In the genomic region with DNA sequence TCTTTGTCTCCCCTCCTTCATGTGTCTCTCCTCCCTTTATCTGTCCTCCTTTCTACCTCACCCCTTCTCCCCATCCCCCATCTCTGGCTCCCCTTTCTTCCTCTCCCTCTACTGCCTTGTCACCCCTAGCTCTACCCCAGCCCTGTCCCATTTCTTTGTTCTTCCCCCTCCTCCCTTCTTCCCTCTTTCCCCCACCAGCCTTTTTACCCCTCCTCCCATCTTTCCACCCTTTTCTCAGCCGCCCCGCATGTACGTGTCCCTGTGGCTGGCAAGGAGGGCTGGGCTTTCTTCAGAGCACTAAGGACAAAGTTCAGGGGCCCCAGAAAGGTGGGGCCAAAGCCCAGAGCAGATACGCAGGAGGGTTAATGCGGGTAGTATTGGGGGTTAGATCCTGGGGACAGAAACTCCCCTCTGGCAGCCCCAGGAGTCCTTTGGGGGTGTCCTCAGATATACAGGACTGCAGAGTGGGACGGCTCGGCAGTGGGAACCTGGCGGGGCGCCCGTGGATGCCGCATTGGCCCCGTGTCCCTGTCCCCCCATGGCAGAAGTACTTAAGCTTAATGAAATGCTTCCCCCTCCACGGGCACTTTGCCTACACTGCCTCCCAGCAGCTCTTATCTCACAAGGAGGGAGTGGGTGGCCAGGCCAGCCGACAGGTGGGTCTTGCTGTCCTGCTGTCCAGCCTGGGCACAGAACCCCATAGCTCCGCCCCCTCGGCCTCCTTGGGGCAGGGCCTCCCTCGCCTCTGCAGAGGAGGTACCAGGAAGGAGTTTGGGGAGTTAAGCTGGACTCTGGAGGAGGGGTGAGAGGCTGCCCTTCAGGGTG, we compare ENCODE assay signal across 2 cellular contexts.
TF ChIP-seq lines count a peak whose summit lies in the region.

No MANE protein-coding gene starts in this region.

TF ChIP-seq in IMR-90, 13 proteins besides CTCF, POLR2A, EP300 and RAD21 (continued from another document):
- TF ChIP-seq CEBPB (IDR thresholded peaks at IDR 0.05; ENCODE audit: low read depth, low read length) (no peak), CHD1 (IDR thresholded peaks at IDR 0.05; ENCODE audit: low read depth, low read length) (no peak), RCOR1 (IDR thresholded peaks at IDR 0.05; ENCODE audit: insufficient replicate concordance, low read length) (no peak), BHLHE40 (IDR thresholded peaks at IDR 0.05; ENCODE audit: low read depth, low read length) (no peak), MAFK (IDR thresholded peaks at IDR 0.05; ENCODE audit: low read depth, low read length) (no peak), RFX5 (IDR thresholded peaks at IDR 0.05; ENCODE audit: low read depth, low read length) (no peak), MXI1 (IDR thresholded peaks at IDR 0.05; ENCODE audit: borderline replicate concordance, low read depth, low read length) (no peak), NFE2L2 (IDR thresholded peaks at IDR 0.05; ENCODE audit: low read depth, low read length) (no peak), MAZ (IDR thresholded peaks at IDR 0.05; ENCODE audit: borderline replicate concordance, low read depth, low read length) (no peak)
- TF ChIP-seq, protein P1, sequence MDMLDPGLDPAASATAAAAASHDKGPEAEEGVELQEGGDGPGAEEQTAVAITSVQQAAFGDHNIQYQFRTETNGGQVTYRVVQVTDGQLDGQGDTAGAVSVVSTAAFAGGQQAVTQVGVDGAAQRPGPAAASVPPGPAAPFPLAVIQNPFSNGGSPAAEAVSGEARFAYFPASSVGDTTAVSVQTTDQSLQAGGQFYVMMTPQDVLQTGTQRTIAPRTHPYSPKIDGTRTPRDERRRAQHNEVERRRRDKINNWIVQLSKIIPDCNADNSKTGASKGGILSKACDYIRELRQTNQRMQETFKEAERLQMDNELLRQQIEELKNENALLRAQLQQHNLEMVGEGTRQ (IDR thresholded peaks at IDR 0.05; ENCODE audit: low read depth, low read length), result no peak
- TF ChIP-seq, protein P2, sequence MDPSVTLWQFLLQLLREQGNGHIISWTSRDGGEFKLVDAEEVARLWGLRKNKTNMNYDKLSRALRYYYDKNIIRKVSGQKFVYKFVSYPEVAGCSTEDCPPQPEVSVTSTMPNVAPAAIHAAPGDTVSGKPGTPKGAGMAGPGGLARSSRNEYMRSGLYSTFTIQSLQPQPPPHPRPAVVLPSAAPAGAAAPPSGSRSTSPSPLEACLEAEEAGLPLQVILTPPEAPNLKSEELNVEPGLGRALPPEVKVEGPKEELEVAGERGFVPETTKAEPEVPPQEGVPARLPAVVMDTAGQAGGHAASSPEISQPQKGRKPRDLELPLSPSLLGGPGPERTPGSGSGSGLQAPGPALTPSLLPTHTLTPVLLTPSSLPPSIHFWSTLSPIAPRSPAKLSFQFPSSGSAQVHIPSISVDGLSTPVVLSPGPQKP (IDR thresholded peaks at IDR 0.05; ENCODE audit: borderline replicate concordance, low read depth, low read length), result no peak
TF ChIP-seq in IMR-90: peak in this region for 0.

TF ChIP-seq in HEK293T, 16 proteins besides CTCF, POLR2A, EP300 and RAD21 (continued from another document):
- TF ChIP-seq TARDBP (IDR thresholded peaks at IDR 0.05) (no peak), SP1 (IDR thresholded peaks at IDR 0.05) (no peak), CTBP1 (IDR thresholded peaks at IDR 0.05; ENCODE audit: borderline replicate concordance) (no peak), ELF4 (IDR thresholded peaks at IDR 0.05) (no peak), SUZ12 (IDR thresholded peaks at IDR 0.05) (no peak), LEF1 (IDR thresholded peaks at IDR 0.05; ENCODE audit: borderline replicate concordance) (no peak), NFRKB (IDR thresholded peaks at IDR 0.05) (no peak), FOXK2 (IDR thresholded peaks at IDR 0.05) (no peak), HDGF (IDR thresholded peaks at IDR 0.05; ENCODE audit: borderline replicate concordance) (no peak), FOXA1 (IDR thresholded peaks at IDR 0.05) (no peak)
- TF ChIP-seq, protein P3, sequence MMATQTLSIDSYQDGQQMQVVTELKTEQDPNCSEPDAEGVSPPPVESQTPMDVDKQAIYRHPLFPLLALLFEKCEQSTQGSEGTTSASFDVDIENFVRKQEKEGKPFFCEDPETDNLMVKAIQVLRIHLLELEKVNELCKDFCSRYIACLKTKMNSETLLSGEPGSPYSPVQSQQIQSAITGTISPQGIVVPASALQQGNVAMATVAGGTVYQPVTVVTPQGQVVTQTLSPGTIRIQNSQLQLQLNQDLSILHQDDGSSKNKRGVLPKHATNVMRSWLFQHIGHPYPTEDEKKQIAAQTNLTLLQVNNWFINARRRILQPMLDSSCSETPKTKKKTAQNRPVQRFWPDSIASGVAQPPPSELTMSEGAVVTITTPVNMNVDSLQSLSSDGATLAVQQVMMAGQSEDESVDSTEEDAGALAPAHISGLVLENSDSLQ (IDR thresholded peaks at IDR 0.05), result no peak
TF ChIP-seq in HEK293T: peak in this region for 0.
